Comparison of ENCODE assay signal across 8 cellular contexts in the genomic region with DNA sequence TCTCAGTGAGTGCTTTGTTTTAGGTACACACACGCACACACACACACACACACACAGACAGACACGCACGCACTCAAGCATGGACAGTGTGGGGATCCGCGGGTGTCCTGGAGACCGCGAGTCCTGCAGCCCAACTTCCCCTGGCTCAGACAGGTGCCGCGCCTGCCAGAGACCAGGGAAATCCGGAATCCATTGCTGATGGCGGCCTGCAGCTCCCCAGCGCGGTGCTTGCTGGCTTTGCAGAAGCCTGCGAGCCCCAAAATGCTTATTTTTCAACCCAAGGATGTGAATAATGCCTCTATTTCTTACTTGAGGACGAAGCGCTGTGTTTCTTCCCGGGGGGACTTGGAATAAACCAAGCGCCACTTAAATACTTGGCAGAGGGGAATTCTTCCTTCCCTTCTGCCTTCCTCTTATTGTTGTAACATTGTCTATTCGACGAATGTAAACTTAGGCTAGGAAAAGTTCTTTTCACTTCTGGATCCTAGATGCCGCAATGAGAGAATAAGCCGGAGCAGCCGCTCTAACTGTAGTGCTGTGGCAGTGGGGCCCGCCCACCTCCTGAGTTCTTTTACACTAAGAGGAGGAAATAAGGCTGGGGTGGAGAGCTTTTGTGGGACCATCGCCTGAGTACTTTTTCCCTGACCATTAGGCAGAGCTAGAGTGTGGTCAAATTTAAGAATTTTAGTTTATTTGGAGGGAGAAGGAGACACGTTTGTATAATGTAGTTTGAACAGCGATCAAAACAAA. TPM values are rescaled to one million over a fixed set of nuclear protein-coding genes. Genes with fewer than 3 reads are reported as not detected.
A peak's percentile ranks its signal among the peaks of the same experiment; 100 is the strongest.
DNase-seq lines count a peak whose midpoint lies in the region; ATAC-seq and TF ChIP-seq lines count a peak whose summit lies in the region.

No MANE protein-coding gene starts in this region.

- ATAC-seq in CD4-positive, alpha-beta T cell (ENCODE audit: poor library complexity): peak; percentile 70
- ATAC-seq in GM23338: peak; percentile 73
- peak; percentile 23 for ATAC-seq in activated naive CD8-positive, alpha-beta T cell treated with anti-CD3 and anti-CD28 coated beads, Interleukin-2, amount 50 U/mL, for 24 hours
- peak; percentile 45 to 87 (median 78) for ATAC-seq in heart right ventricle
- ATAC-seq in HG03280 (IDR thresholded peaks at IDR 0.05; ENCODE audit: unreplicated experiment): no peak
- ATAC-seq in GM18858 (IDR thresholded peaks at IDR 0.05; ENCODE audit: unreplicated experiment): no peak

- peak overlapping the region; percentile 87 for H3K4me2 ChIP-seq in GM23338

- no peaks in the 10 kb centered on the region; the same call in 1 of the 2 replicates for H3K9me2 ChIP-seq in GM23338 (ENCODE audit: insufficient read depth)

- no peaks in the 10 kb centered on the region; the same call in 1 of the 2 replicates for H4K20me1 ChIP-seq in GM23338 (replicated peaks; ENCODE audit: insufficient read depth)

- peaks cover 10% of the 10 kb centered on the region for H3K27me3 ChIP-seq in CD4-positive, alpha-beta T cell (ENCODE audit: control insufficient read depth, insufficient read depth, low read length)
- peaks cover 26% of the 10 kb centered on the region for H3K27me3 ChIP-seq in GM23338 (ENCODE audit: insufficient read depth)
- H3K27me3 ChIP-seq in heart right ventricle: peaks cover 0 to 14% (median 0%) of the 10 kb centered on the region in 7 donors

- CTCF ChIA-PET in CD4-positive, alpha-beta T cell (lab: Charles Lee): interaction anchor here (1.0 to 1.2 kb wide), 2 partner anchors 11 to 41 kb away, joined by 3 read pairs; no protein-coding TSS in a partner anchor

- intact Hi-C loops in CD4-positive, alpha-beta T cell (cut with DNase I, micrococcal nuclease): no loop called here
- intact Hi-C loops in heart right ventricle (cut with DNase I): loop anchor here in 3 of 10 donors (5.0 to 10.0 kb wide), 3 partner anchors 37 to 45 kb away; no protein-coding TSS in a partner anchor

- H3K36me3 Mint-ChIP-seq in CD4-positive, alpha-beta T cell (ENCODE audit: low read depth): no peaks in the 10 kb centered on the region
- no peaks in the 10 kb centered on the region for H3K36me3 Mint-ChIP-seq in GM23338 (ENCODE audit: low read depth)
- no peaks in the 10 kb centered on the region for H3K36me3 Mint-ChIP-seq in activated naive CD8-positive, alpha-beta T cell treated with anti-CD3 and anti-CD28 coated beads, Interleukin-2, amount 50 U/mL, for 24 hours (ENCODE audit: low read depth)
- no peaks in the 10 kb centered on the region for H3K36me3 Mint-ChIP-seq in osteocyte (ENCODE audit: unreplicated experiment)

- peak; percentile 3 to 47 (median 20) for DNase-seq in CD4-positive, alpha-beta T cell
- DNase-seq in GM23338 (ENCODE audit: low spot score): peak; percentile 71
- DNase-seq in NCI-H748 treated with DMSO at 0.1 percent for 48 hours (lab: John Stamatoyannopoulos, UW): peak; percentile 9
- peak; percentile 39 for DNase-seq in activated naive CD8-positive, alpha-beta T cell treated with anti-CD3 and anti-CD28 coated beads, Interleukin-2, amount 50 U/mL, for 24 hours
- DNase-seq in heart right ventricle: peak; percentile 15 to 33
- DNase-seq in osteocyte (ENCODE audit: extremely low spot score, unreplicated experiment): no peak

- H3K4me3 ChIP-seq in GM23338: peak overlapping the region; percentile 88
- peak overlapping the region; percentile 41 to 75 (median 63) for H3K4me3 ChIP-seq in heart right ventricle

- H2AFZ ChIP-seq in GM23338: peak overlapping the region; percentile 94

- H3K27ac Mint-ChIP-seq in CD4-positive, alpha-beta T cell: no peak overlapping the region
- no peak overlapping the region for H3K27ac Mint-ChIP-seq in GM23338
- no peak overlapping the region for H3K27ac Mint-ChIP-seq in activated naive CD8-positive, alpha-beta T cell treated with anti-CD3 and anti-CD28 coated beads, Interleukin-2, amount 50 U/mL, for 24 hours
- no peak overlapping the region for H3K27ac Mint-ChIP-seq in osteocyte (ENCODE audit: unreplicated experiment)

- no peaks in the 10 kb centered on the region for H3K9me3 ChIP-seq in CD4-positive, alpha-beta T cell (ENCODE audit: control insufficient read depth, low read length)
- H3K9me3 ChIP-seq in heart right ventricle: no peaks in the 10 kb centered on the region

- no peak for TF ChIP-seq CTCF in CD4-positive, alpha-beta T cell (IDR thresholded peaks at IDR 0.05)
- peak; percentile 21 to 47; a peak in 3 of 4 replicates for TF ChIP-seq CTCF in GM23338 (conservative IDR thresholded peaks at IDR 0.05; ENCODE audit: low read depth in 2 of 2)
- TF ChIP-seq CTCF in heart right ventricle (IDR thresholded peaks at IDR 0.05): peak in 6 of 9 donors; percentile 18 to 54 (median 40)
- TF ChIP-seq CTCF in osteocyte (IDR thresholded peaks at IDR 0.05): peak; percentile 43

- WGBS in heart right ventricle, 2 donors: 8 to 9% methylated on average over 27 of the region's 27 CpGs

- POLR2A ChIA-PET in CD4-positive, alpha-beta T cell (lab: Charles Lee): no interaction called here

- H3K4me1 ChIP-seq in GM23338 (ENCODE audit: insufficient read depth) (peaks cover 9% of the 10 kb centered on the region), heart right ventricle (peaks cover 0 to 28% (median 15%) of the 10 kb centered on the region in 9 donors)

- peaks cover 10% of the 10 kb centered on the region for H3K4me1 Mint-ChIP-seq in CD4-positive, alpha-beta T cell (ENCODE audit: low read depth)
- H3K4me1 Mint-ChIP-seq in GM23338 (peaks cover 10% of the 10 kb centered on the region; the same call in 2 of the 3 replicates), osteocyte (ENCODE audit: unreplicated experiment) (peaks cover 11% of the 10 kb centered on the region)
- peaks cover 23% of the 10 kb centered on the region for H3K4me1 Mint-ChIP-seq in activated naive CD8-positive, alpha-beta T cell treated with anti-CD3 and anti-CD28 coated beads, Interleukin-2, amount 50 U/mL, for 24 hours

- peaks cover 63% of the 10 kb centered on the region for H3K27me3 Mint-ChIP-seq in CD4-positive, alpha-beta T cell
- H3K27me3 Mint-ChIP-seq in GM23338 (ENCODE audit: insufficient read depth, low read depth, poor library complexity) (peaks cover 11% of the 10 kb centered on the region), osteocyte (ENCODE audit: unreplicated experiment) (peaks cover 39% of the 10 kb centered on the region)
- H3K27me3 Mint-ChIP-seq in activated naive CD8-positive, alpha-beta T cell treated with anti-CD3 and anti-CD28 coated beads, Interleukin-2, amount 50 U/mL, for 24 hours: peaks cover 53% of the 10 kb centered on the region

- no peak overlapping the region for H3K27ac ChIP-seq in CD4-positive, alpha-beta T cell (ENCODE audit: low read depth, low read length)
- H3K27ac ChIP-seq in GM23338 (ENCODE audit: low read depth) (no peak overlapping the region), heart right ventricle (peak overlapping the region in 4 of 10 donors; percentile 4 to 51 (median 26))

- H3K79me2 ChIP-seq in GM23338 (replicated peaks; ENCODE audit: insufficient read depth): no peaks in the 10 kb centered on the region

- no peaks in the 10 kb centered on the region; the same call in 1 of the 2 replicates for H3F3A ChIP-seq in GM23338 (replicated peaks; ENCODE audit: low read depth)

- H3K36me3 ChIP-seq in GM23338 (ENCODE audit: insufficient read depth) (no peaks in the 10 kb centered on the region), heart right ventricle (no peaks in the 10 kb centered on the region)

- H3K4me3 Mint-ChIP-seq in CD4-positive, alpha-beta T cell: peak overlapping the region; percentile 71
- peak overlapping the region; percentile 85 for H3K4me3 Mint-ChIP-seq in GM23338
- peak overlapping the region; percentile 70 for H3K4me3 Mint-ChIP-seq in activated naive CD8-positive, alpha-beta T cell treated with anti-CD3 and anti-CD28 coated beads, Interleukin-2, amount 50 U/mL, for 24 hours
- peak overlapping the region; percentile 72 for H3K4me3 Mint-ChIP-seq in osteocyte (ENCODE audit: unreplicated experiment)

- no peaks in the 10 kb centered on the region for H3K9me3 Mint-ChIP-seq in CD4-positive, alpha-beta T cell
- no peaks in the 10 kb centered on the region for H3K9me3 Mint-ChIP-seq in GM23338
- no peaks in the 10 kb centered on the region for H3K9me3 Mint-ChIP-seq in activated naive CD8-positive, alpha-beta T cell treated with anti-CD3 and anti-CD28 coated beads, Interleukin-2, amount 50 U/mL, for 24 hours
- peaks cover 3% of the 10 kb centered on the region for H3K9me3 Mint-ChIP-seq in osteocyte (ENCODE audit: unreplicated experiment)

TF ChIP-seq in GM23338, 12 proteins besides CTCF, POLR2A, EP300 and RAD21 (continues in another document):
- TF ChIP-seq EZH2phosphoT487 (IDR thresholded peaks at IDR 0.05; ENCODE audit: unreplicated experiment) (no peak), POLR2AphosphoS5 (IDR thresholded peaks at IDR 0.05; ENCODE audit: low read depth) (no peak), STAT1 (IDR thresholded peaks at IDR 0.05; ENCODE audit: unreplicated experiment) (no peak), JUNB (IDR thresholded peaks at IDR 0.05; ENCODE audit: unreplicated experiment) (no peak)

RNA-seq across cellular contexts. Expression of a gene that starts 0.8 kb away (rescaled TPM):
- under 1 TPM; 0.03 to 0.11 TPM for total RNA-seq in CD4-positive, alpha-beta T cell
- 6.2 and 7.1 TPM in 2 replicates for total RNA-seq in GM23338 (2014; rRNA removed; shearing (Covaris generic))
- 1.9 and 2.6 TPM in 2 replicates for polyA plus RNA-seq in GM23338 (2016; fragmentation: Nextera tagmentation; extraction: Ambion mirVana)
- total RNA-seq in heart right ventricle: 1 to 10 TPM in 4 of 10 donors, under 1 TPM in 6; 0.30 to 9.4 (median 0.92) TPM
- polyA plus RNA-seq in heart right ventricle: 1 to 10 TPM in 1 of 2 donors, under 1 TPM in 1; 0.22 to 1.3 TPM
- total RNA-seq in osteocyte: 0.30 and 0.44 TPM in 2 replicates

Comparison
In these comparisons a context has a peak if more than half of its experiments do, and no peak if none do; other contexts are left out.
1. ATAC-seq: peak in CD4-positive, alpha-beta T cell (single experiment), GM23338 (single experiment), activated naive CD8-positive, alpha-beta T cell treated with anti-CD3 and anti-CD28 coated beads, Interleukin-2, amount 50 U/mL, for 24 hours (single experiment) and heart right ventricle (8 of 8); none in HG03280 (single experiment) and GM18858 (single experiment).
2. Peak in every context shown above with its lines, with median percentiles within 50 percentile points of each other: H3K4me3 Mint-ChIP-seq.